Comparison of ENCODE assay signal across 16 cellular contexts in genomic region chr2:216918088-216918680, GRCh38. TPM values are rescaled to one million over a fixed set of nuclear protein-coding genes. Genes with fewer than 3 reads are reported as not detected.
DNase-seq lines count a peak whose midpoint lies in the region; ATAC-seq, FAIRE-seq and TF ChIP-seq lines count a peak whose summit lies in the region.
"Had no signal": no experiment of that assay in that cellular context is flagged by ENCODE, and none has a peak within 500 bp of the region (broad histone marks: within the 10 kb centered on the region; RNA-seq: fewer than 3 reads in every experiment).

No MANE protein-coding gene starts in this region.

- DNase-seq in AG20443 (ENCODE audit: low spot score) (peak; percentile 88), IMR-90 (peak; percentile 90), bronchial epithelial cell (ENCODE audit: low read depth) (peak; percentile 84), lung microvascular endothelial cell (ENCODE audit: low read depth in 2 of 2) (peak; percentile 13 to 93), HUDEP-2 (lab: John Stamatoyannopoulos, UW; ENCODE audit: unreplicated experiment in 76 of 76) (no peak), osteocyte (ENCODE audit: extremely low spot score, unreplicated experiment) (no peak), epidermal melanocyte (ENCODE audit: insufficient read length, low spot score) (no peak)
- DNase-seq in effector memory CD4-positive, alpha-beta T cell, result no peak
- DNase-seq: GOT3; hippocampal formation; naive thymus-derived CD4-positive, alpha-beta T cell; NCI-H1436; stimulated activated CD4-positive, alpha-beta T cell treated with anti-CD3 and anti-CD28 coated beads, Interleukin-4, amount 100 ng/mL, for 4 hours had no signal

- WGBS in IMR-90 (ENCODE audit: extremely low coverage in 2 of 2, insufficient read length in 1 of 2), 2 experiments, result 17% methylated on average over 2 of the region's 6 CpGs; no CpG with 5 or more reads in 1 of the 2 experiments

- H3K4me3 ChIP-seq in IMR-90 (ENCODE audit: insufficient read depth, low read depth, low read length), result no peak overlapping the region
- H3K4me3 ChIP-seq in bronchial epithelial cell (ENCODE audit: low read depth, low read length), result no peak overlapping the region
- H3K4me3 ChIP-seq in effector memory CD4-positive, alpha-beta T cell (ENCODE audit: insufficient read depth, low read depth, low read length, poor library complexity, severe bottlenecking), result no peak overlapping the region
- H3K4me3 ChIP-seq: ascending aorta, SK-N-MC, thoracic aorta had no signal

- H3K14ac ChIP-seq in IMR-90 (replicated peaks; ENCODE audit: low read depth, low read length), result peak overlapping the region; percentile 2; the same call in 1 of the 2 replicates

- POLR2A ChIA-PET in IMR-90 (lab: Charles Lee; ENCODE audit: unreplicated experiment), result no interaction called here

- H3K27me3 Mint-ChIP-seq in osteocyte (ENCODE audit: unreplicated experiment), result no peaks in the 10 kb centered on the region

- 0 out of 3 replicates have a peak overlapping the region, but pooled peaks have one; percentile 88 for H2BK15ac ChIP-seq in IMR-90 (ENCODE audit: low read depth, low read length)

- H3K9me3 Mint-ChIP-seq in osteocyte (ENCODE audit: unreplicated experiment), result no peaks in the 10 kb centered on the region

- dilution Hi-C loops in IMR-90 (cut with HindIII; ENCODE audit: low sequenced_read_pairs, unreplicated experiment), result no loop called here

- H2AK5ac ChIP-seq in IMR-90 (ENCODE audit: low read depth, low read length), result peak overlapping the region; percentile 77

- TF ChIP-seq CTCF in IMR-90 (conservative IDR thresholded peaks at IDR 0.05; ENCODE audit: low read depth, low read length) (no peak), bronchial epithelial cell (IDR thresholded peaks at IDR 0.05; ENCODE audit: insufficient read depth, low read length, severe bottlenecking) (no peak), osteocyte (IDR thresholded peaks at IDR 0.05) (no peak)

- H4K5ac ChIP-seq in IMR-90 (ENCODE audit: low read depth, low read length), result peak overlapping the region; percentile 1; the same call in 1 of the 2 replicates

- peaks cover 3% of the 10 kb centered on the region; the same call in 1 of the 2 replicates for H3K4me1 ChIP-seq in IMR-90 (ENCODE audit: control insufficient read depth, insufficient read depth, low read length)
- no peaks in the 10 kb centered on the region for H3K4me1 ChIP-seq in effector memory CD4-positive, alpha-beta T cell (ENCODE audit: control insufficient read depth, insufficient read depth, low read length, poor library complexity, severe bottlenecking)
- H3K4me1 ChIP-seq: ascending aorta had no signal

- H3K27me3 ChIP-seq in IMR-90 (ENCODE audit: control insufficient read depth, insufficient read depth, low read length), result no peaks in the 10 kb centered on the region
- H3K27me3 ChIP-seq in bronchial epithelial cell (ENCODE audit: control insufficient read depth, insufficient read depth, low read length), result peaks cover 2% of the 10 kb centered on the region
- H3K27me3 ChIP-seq in effector memory CD4-positive, alpha-beta T cell (replicated peaks; ENCODE audit: control insufficient read depth, insufficient read depth, low read length, poor library complexity, severe bottlenecking), result no peaks in the 10 kb centered on the region
- H3K27me3 ChIP-seq: ascending aorta had no signal

- peak overlapping the region; percentile 1; the same call in 1 of the 2 replicates for H2BK20ac ChIP-seq in IMR-90 (ENCODE audit: low read depth, low read length)

- FAIRE-seq in bronchial epithelial cell (lab: Jason Lieb, UNC), result no peak

- H3K18ac ChIP-seq in IMR-90 (ENCODE audit: low read depth, low read length), result no peak overlapping the region

- no peak for TF ChIP-seq RAD21 in IMR-90 (IDR thresholded peaks at IDR 0.05; ENCODE audit: low read length)

- H4K8ac ChIP-seq in IMR-90 (ENCODE audit: low read depth in 2 of 2, low read length in 2 of 2), result peak overlapping the region in 1 of 2 experiments; percentile 56; a peak in 1 of 4 replicates

- H3K4ac ChIP-seq in IMR-90 (ENCODE audit: low read depth, low read length), result peak overlapping the region; percentile 80

- H3K9ac ChIP-seq in IMR-90 (ENCODE audit: low read depth, low read length), result no peak overlapping the region

- in situ Hi-C loops in IMR-90 (cut with MboI; ENCODE audit: low sequenced_read_pairs), result no loop called here

- H3K9me1 ChIP-seq in IMR-90 (ENCODE audit: insufficient read depth, low read length), result peaks cover 6% of the 10 kb centered on the region; the same call in 1 of the 2 replicates

- no peaks in the 10 kb centered on the region for H3K36me3 ChIP-seq in IMR-90 (ENCODE audit: control insufficient read depth, insufficient read depth, low read length)
- no peaks in the 10 kb centered on the region for H3K36me3 ChIP-seq in bronchial epithelial cell (ENCODE audit: control insufficient read depth, insufficient read depth, low read length)
- H3K36me3 ChIP-seq in effector memory CD4-positive, alpha-beta T cell (ENCODE audit: control insufficient read depth, insufficient read depth, low read length), result no peaks in the 10 kb centered on the region
- H3K36me3 ChIP-seq: ascending aorta, thoracic aorta had no signal

- intact Hi-C loops in IMR-90 (cut with micrococcal nuclease), result no loop called here

- H3K9me3 ChIP-seq in IMR-90 (ENCODE audit: control insufficient read depth, insufficient read depth, low read length), result no peaks in the 10 kb centered on the region
- no peaks in the 10 kb centered on the region for H3K9me3 ChIP-seq in effector memory CD4-positive, alpha-beta T cell (ENCODE audit: control insufficient read depth, low read length)
- H3K9me3 ChIP-seq: ascending aorta, thoracic aorta had no signal

- no peaks in the 10 kb centered on the region for H3K36me3 Mint-ChIP-seq in osteocyte (ENCODE audit: unreplicated experiment)
- H3K36me3 Mint-ChIP-seq: naive thymus-derived CD4-positive, alpha-beta T cell had no signal

- no peaks in the 10 kb centered on the region for H3K79me1 ChIP-seq in IMR-90 (ENCODE audit: low read depth in 1 of 2, low read length in 2 of 2)

- H3K27ac ChIP-seq in IMR-90 (ENCODE audit: insufficient read depth, low read length), result no peak overlapping the region
- no peak overlapping the region for H3K27ac ChIP-seq in effector memory CD4-positive, alpha-beta T cell (ENCODE audit: insufficient read depth, low read length, poor library complexity, severe bottlenecking)
- H3K27ac ChIP-seq: ascending aorta, SK-N-MC, thoracic aorta had no signal

- ATAC-seq in IMR-90 (ENCODE audit: low read depth), result peak; percentile 93
- ATAC-seq: naive thymus-derived CD4-positive, alpha-beta T cell had no signal

- peak overlapping the region; percentile 62; the same call in 1 of the 2 replicates for H2BK120ac ChIP-seq in IMR-90 (ENCODE audit: low read depth, low read length)

- H2BK5ac ChIP-seq in IMR-90 (ENCODE audit: low read depth, low read length, poor library complexity, severe bottlenecking), result no peak overlapping the region

- no peak overlapping the region for H3K56ac ChIP-seq in IMR-90 (ENCODE audit: extremely low read depth, insufficient read depth, low read length)

- BruUV-seq in IMR-90 (replicated peaks; lab: Mats Ljungman, UMichigan), result no TSS peak

- no peaks in the 10 kb centered on the region for H4K20me1 ChIP-seq in IMR-90 (ENCODE audit: insufficient read depth, low read length)

- H4K91ac ChIP-seq in IMR-90 (ENCODE audit: insufficient read depth, low read depth, low read length), result peak overlapping the region; percentile 27; the same call in 1 of the 2 replicates

- TF ChIP-seq POLR2A in IMR-90 (IDR thresholded peaks at IDR 0.05; ENCODE audit: low read depth, low read length), result no peak

- H3K4me2 ChIP-seq in IMR-90 (ENCODE audit: low read depth, low read length), result no peak overlapping the region

- H3K27ac Mint-ChIP-seq in osteocyte (ENCODE audit: unreplicated experiment), result no peak overlapping the region
- H3K27ac Mint-ChIP-seq: naive thymus-derived CD4-positive, alpha-beta T cell had no signal

- CTCF ChIA-PET in IMR-90 (lab: Yijun Ruan, JAX), result no interaction called here

- peak overlapping the region; percentile 45 for H2AK9ac ChIP-seq in IMR-90 (replicated peaks; ENCODE audit: low read depth, low read length, poor library complexity)

- no peak overlapping the region for H3K23ac ChIP-seq in IMR-90 (ENCODE audit: low read depth, low read length)

- H2AFZ ChIP-seq in IMR-90 (replicated peaks; ENCODE audit: low read length, poor library complexity), result peak overlapping the region; percentile 45

- no peak overlapping the region for H3K4me3 Mint-ChIP-seq in osteocyte (ENCODE audit: unreplicated experiment)
- H3K4me3 Mint-ChIP-seq: naive thymus-derived CD4-positive, alpha-beta T cell had no signal

- peaks cover 12% of the 10 kb centered on the region for H3K4me1 Mint-ChIP-seq in osteocyte (ENCODE audit: unreplicated experiment)
- H3K4me1 Mint-ChIP-seq: naive thymus-derived CD4-positive, alpha-beta T cell had no signal

TF ChIP-seq in IMR-90, 13 proteins besides CTCF, POLR2A, EP300 and RAD21:
- TF ChIP-seq SMC3 (IDR thresholded peaks at IDR 0.05; ENCODE audit: low read depth, low read length), result peak; percentile 3; the same call in 1 of the 2 replicates
- peak; percentile 70 for TF ChIP-seq RCOR1 (IDR thresholded peaks at IDR 0.05; ENCODE audit: insufficient replicate concordance, low read length)
- TF ChIP-seq MAZ (IDR thresholded peaks at IDR 0.05; ENCODE audit: borderline replicate concordance, low read depth, low read length), result no peak
- TF ChIP-seq FOS (IDR thresholded peaks at IDR 0.05; ENCODE audit: low read depth, low read length), result peak; percentile 75
- peak; percentile 40; the same call in 1 of the 2 replicates for TF ChIP-seq BHLHE40 (IDR thresholded peaks at IDR 0.05; ENCODE audit: low read depth, low read length)
- TF ChIP-seq RFX5 (IDR thresholded peaks at IDR 0.05; ENCODE audit: low read depth, low read length), result no peak

RNA-seq across cellular contexts. Expression of gene TNP1, which starts 58.3 kb away (rescaled TPM):
- total RNA-seq in IMR-90 (2012; rRNA removed), result not detected in 2 replicates
- not detected in 2 replicates for polyA plus RNA-seq in IMR-90 (2012; rRNA removed)
- not detected in 2 replicates for polyA plus RNA-seq in IMR-90 (2012; cell fraction: cytosol; rRNA removed)
- not detected in 2 replicates for polyA plus RNA-seq in IMR-90 (2012; cell fraction: nucleus; rRNA removed; ENCODE audit: low replicate concordance)
- not detected in 2 replicates for total RNA-seq in bronchial epithelial cell
- total RNA-seq in lung microvascular endothelial cell, result not detected in 2 replicates
- total RNA-seq in osteocyte, result not detected in 2 replicates
- total RNA-seq: ascending aorta; naive thymus-derived CD4-positive, alpha-beta T cell; thoracic aorta had no signal
- polyA plus RNA-seq: naive thymus-derived CD4-positive, alpha-beta T cell had no signal

Comparison
In these comparisons a context has a peak if more than half of its experiments do, and no peak if none do; other contexts are left out.
1. DNase-seq: peak in AG20443 (single experiment), IMR-90 (single experiment), bronchial epithelial cell (single experiment) and lung microvascular endothelial cell (2 of 2); none in HUDEP-2 (0 of 76), osteocyte (single experiment), effector memory CD4-positive, alpha-beta T cell (0 of 3) and epidermal melanocyte (single experiment).